In genomic region chr10:101816913-101817541, GRCh38 we compare ENCODE assay signal across 8 cellular contexts. TPM values are rescaled to one million over a fixed set of nuclear protein-coding genes. Genes with fewer than 3 reads are reported as not detected.
DNase-seq lines count a peak whose midpoint lies in the region; ATAC-seq and TF ChIP-seq lines count a peak whose summit lies in the region.

No MANE protein-coding gene starts in this region.

- H3K4me3 Mint-ChIP-seq in chondrocyte (ENCODE audit: unreplicated experiment) = peak overlapping the region; percentile 97
- H3K4me3 Mint-ChIP-seq in naive thymus-derived CD8-positive, alpha-beta T cell = peak overlapping the region; percentile 94 to 100 (median 98)

- no peak for TF ChIP-seq RAD21 in Ishikawa (IDR thresholded peaks at IDR 0.05; ENCODE audit: low read depth)

- no peak for TF ChIP-seq EP300 in Ishikawa (IDR thresholded peaks at IDR 0.05; ENCODE audit: borderline replicate concordance)

- no peaks in the 10 kb centered on the region for H3K27me3 ChIP-seq in BJ (ENCODE audit: control insufficient read depth, insufficient read depth, low read length)

- H3K4me1 Mint-ChIP-seq in chondrocyte (ENCODE audit: low read depth) = peaks cover 49% of the 10 kb centered on the region
- peaks cover 35 to 68% (median 57%) of the 10 kb centered on the region in 4 donors for H3K4me1 Mint-ChIP-seq in naive thymus-derived CD8-positive, alpha-beta T cell

- CTCF ChIA-PET in BJ (lab: Yijun Ruan, JAX) = interaction anchor here (0.7 to 3.5 kb wide), 4 partner anchors 18 to 251 kb away, joined by 3 to 13 read pairs (median 8); no protein-coding TSS in a partner anchor

- TF ChIP-seq CTCF in BJ (IDR thresholded peaks at IDR 0.05; ENCODE audit: insufficient read depth, low read depth, low read length) (no peak), chondrocyte (IDR thresholded peaks at IDR 0.05) (no peak)

- POLR2A ChIA-PET in BJ (lab: Charles Lee) = no interaction called here
- POLR2A ChIA-PET in naive thymus-derived CD8-positive, alpha-beta T cell (lab: Charles Lee) = interaction anchor here (0.7 to 5.9 kb wide), 10 partner anchors 12 to 236 kb away, joined by 3 to 118 read pairs (median 7); partner anchors contain the start of genes FBXW4 and NPM3

- 0 out of 2 replicates have a peak, but pooled peaks cover 1% of the 10 kb centered on the region for H3K36me3 ChIP-seq in BJ (ENCODE audit: control insufficient read depth, insufficient read depth, low read length)

- ATAC-seq in naive thymus-derived CD8-positive, alpha-beta T cell = no peak
- ATAC-seq in GM21515 (IDR thresholded peaks at IDR 0.05; ENCODE audit: unreplicated experiment) = no peak
- no peak for ATAC-seq in GM21529 (IDR thresholded peaks at IDR 0.05; ENCODE audit: unreplicated experiment)
- no peak for ATAC-seq in HG03432 (IDR thresholded peaks at IDR 0.05; ENCODE audit: unreplicated experiment)

- H3K4me3 ChIP-seq in BJ (ENCODE audit: low read depth, low read length) = peak overlapping the region; percentile 99

- DNase-seq in BJ (ENCODE audit: low read depth) = no peak
- DNase-seq in chondrocyte (ENCODE audit: low spot score) = no peak
- peak in 1 of 10 donors; percentile 18 for DNase-seq in naive thymus-derived CD8-positive, alpha-beta T cell
- DNase-seq in cerebellar cortex (ENCODE audit: low spot score) = no peak

- H3K27ac Mint-ChIP-seq in chondrocyte (ENCODE audit: unreplicated experiment) = peak overlapping the region; percentile 100
- peak overlapping the region; percentile 82 to 99 (median 98) for H3K27ac Mint-ChIP-seq in naive thymus-derived CD8-positive, alpha-beta T cell

- H3K36me3 Mint-ChIP-seq in chondrocyte (ENCODE audit: low read depth) = peaks cover 3% of the 10 kb centered on the region
- H3K36me3 Mint-ChIP-seq in naive thymus-derived CD8-positive, alpha-beta T cell = peaks cover 0 to 28% (median 0%) of the 10 kb centered on the region in 3 donors

- no peaks in the 10 kb centered on the region for H3K27me3 Mint-ChIP-seq in chondrocyte (ENCODE audit: low read depth)
- H3K27me3 Mint-ChIP-seq in naive thymus-derived CD8-positive, alpha-beta T cell = peaks cover 0 to 2% (median 0%) of the 10 kb centered on the region in 5 donors

- H3K9me3 Mint-ChIP-seq in chondrocyte (ENCODE audit: low read depth) = no peaks in the 10 kb centered on the region
- no peaks in the 10 kb centered on the region for H3K9me3 Mint-ChIP-seq in naive thymus-derived CD8-positive, alpha-beta T cell

TF ChIP-seq in Ishikawa, 13 proteins besides CTCF, POLR2A, EP300 and RAD21:
- TF ChIP-seq EGR1 (IDR thresholded peaks at IDR 0.05) = peak; percentile 45; the same call in 1 of the 2 replicates
- no peak for TF ChIP-seq TCF12 (IDR thresholded peaks at IDR 0.05; ENCODE audit: low read depth)

RNA-seq across cellular contexts. Expression of gene OGA, which starts 1.2 kb away (rescaled TPM):
- 25.6 and 52.3 TPM in 2 replicates for polyA plus RNA-seq in BJ (2011; rRNA removed)
- 21.2 and 27.0 TPM in 2 replicates for polyA minus RNA-seq in BJ (2011; rRNA and poly(A)+ RNA removed)
- 75.5 to 79.2 TPM (median 75.5 TPM) in 3 replicates for total RNA-seq in chondrocyte
- total RNA-seq in naive thymus-derived CD8-positive, alpha-beta T cell = 100 to 1,000 TPM; 370 to 406 TPM
- polyA plus RNA-seq in naive thymus-derived CD8-positive, alpha-beta T cell = 10 to 100 TPM; 35.7 to 43.7 (median 41.9) TPM

RNA-seq across cellular contexts. Expression of gene KCNIP2, which starts 26.6 kb away (rescaled TPM):
- 0.38 and 0.43 TPM in 2 replicates for polyA plus RNA-seq in BJ (2011; rRNA removed)
- polyA minus RNA-seq in BJ (2011; rRNA and poly(A)+ RNA removed) = 0.41 and 0.52 TPM in 2 replicates
- total RNA-seq in chondrocyte = 1.8 to 3.1 TPM (median 1.9 TPM) in 3 replicates
- 1 to 10 TPM; 2.0 to 2.5 TPM for total RNA-seq in naive thymus-derived CD8-positive, alpha-beta T cell
- not detected for polyA plus RNA-seq in naive thymus-derived CD8-positive, alpha-beta T cell

RNA-seq across cellular contexts. Expression of gene NPM3, which starts 33.8 kb away (rescaled TPM):
- 31.8 and 35.6 TPM in 2 replicates for polyA plus RNA-seq in BJ (2011; rRNA removed)
- 16.1 and 32.7 TPM in 2 replicates for polyA minus RNA-seq in BJ (2011; rRNA and poly(A)+ RNA removed)
- 34.0 to 49.0 TPM (median 36.5 TPM) in 3 replicates for total RNA-seq in chondrocyte
- 10 to 100 TPM; 17.1 to 19.1 TPM for total RNA-seq in naive thymus-derived CD8-positive, alpha-beta T cell
- polyA plus RNA-seq in naive thymus-derived CD8-positive, alpha-beta T cell = 10 to 100 TPM; 14.6 to 19.3 (median 18.9) TPM

RNA-seq across cellular contexts. Expression of gene FGF8, which starts 41.1 kb away (rescaled TPM):
- not detected in 2 replicates for polyA plus RNA-seq in BJ (2011; rRNA removed)
- not detected in 2 replicates for polyA minus RNA-seq in BJ (2011; rRNA and poly(A)+ RNA removed)
- not detected in 3 replicates for total RNA-seq in chondrocyte
- not detected for total RNA-seq in naive thymus-derived CD8-positive, alpha-beta T cell
- not detected for polyA plus RNA-seq in naive thymus-derived CD8-positive, alpha-beta T cell
